30 cellular contexts compared by ENCODE assay signal in genomic region chr4:171834640-171835039, GRCh38. TPM values are rescaled to one million over a fixed set of nuclear protein-coding genes. Genes with fewer than 3 reads are reported as not detected.
"Had no signal": no experiment of that assay in that cellular context is flagged by ENCODE, and none has a peak within 500 bp of the region (broad histone marks: within the 10 kb centered on the region; RNA-seq: fewer than 3 reads in every experiment).

No MANE protein-coding gene starts in this region.

- H3K27me3 Mint-ChIP-seq: activated CD4-positive, alpha-beta memory T cell treated with anti-CD3 and anti-CD28 coated beads for 36 hours; activated CD4-positive, alpha-beta T cell treated with anti-CD3 and anti-CD28 coated beads, Interleukin-2, amount 10 ng/mL, durations not matched to agents 7 days and 5 days; activated naive CD8-positive, alpha-beta T cell treated with anti-CD3 and anti-CD28 coated beads, Interleukin-2, amount 10 ng/mL, durations not matched to agents 7 days and 5 days; T-cell had no signal

- H3K36me3 Mint-ChIP-seq: activated CD4-positive, alpha-beta memory T cell treated with anti-CD3 and anti-CD28 coated beads for 36 hours; activated naive CD8-positive, alpha-beta T cell treated with anti-CD3 and anti-CD28 coated beads, Interleukin-2, amount 10 ng/mL, durations not matched to agents 7 days and 5 days; T-cell had no signal

- H3K36me3 ChIP-seq: adrenal gland, breast epithelium had no signal

- H3K27ac Mint-ChIP-seq: activated CD4-positive, alpha-beta memory T cell treated with anti-CD3 and anti-CD28 coated beads for 36 hours; activated CD4-positive, alpha-beta T cell treated with anti-CD3 and anti-CD28 coated beads, Interleukin-2, amount 10 ng/mL, durations not matched to agents 7 days and 5 days; activated naive CD8-positive, alpha-beta T cell treated with anti-CD3 and anti-CD28 coated beads, Interleukin-2, amount 10 ng/mL, durations not matched to agents 7 days and 5 days; activated T-cell treated with anti-CD3 and anti-CD28 coated beads, Interleukin-2, amount 50 U/mL, for 72 hours; activated T-helper 2 cell treated with anti-CD3 and anti-CD28 coated beads, Interferon-gamma antibody, Interleukin-2, Interleukin-4, amounts not matched to agents 10 μg/mL and 5 μg/mL and 100 μg/mL, durations not matched to agents 14 hours and 24 hours and 36 hours; T-cell had no signal

- H3K27me3 ChIP-seq: adrenal gland, breast epithelium had no signal

- H3K4me3 Mint-ChIP-seq: activated CD4-positive, alpha-beta memory T cell treated with anti-CD3 and anti-CD28 coated beads for 36 hours; activated CD4-positive, alpha-beta T cell treated with anti-CD3 and anti-CD28 coated beads, Interleukin-2, amount 10 ng/mL, durations not matched to agents 7 days and 5 days; activated naive CD8-positive, alpha-beta T cell treated with anti-CD3 and anti-CD28 coated beads, Interleukin-2, amount 10 ng/mL, durations not matched to agents 7 days and 5 days; activated T-cell treated with anti-CD3 and anti-CD28 coated beads, Interleukin-2, amount 50 U/mL, for 72 hours; T-cell had no signal

- H3K4me1 Mint-ChIP-seq: activated CD4-positive, alpha-beta T cell treated with anti-CD3 and anti-CD28 coated beads, Interleukin-2, amount 10 ng/mL, durations not matched to agents 7 days and 5 days; activated naive CD8-positive, alpha-beta T cell treated with anti-CD3 and anti-CD28 coated beads, Interleukin-2, amount 10 ng/mL, durations not matched to agents 7 days and 5 days; T-cell had no signal

- H3K4me3 ChIP-seq: adrenal gland, breast epithelium, PC-9, SK-N-MC had no signal

- H3K9me3 ChIP-seq: adrenal gland, breast epithelium had no signal

- H3K9me3 Mint-ChIP-seq: activated CD4-positive, alpha-beta T cell treated with anti-CD3 and anti-CD28 coated beads, Interleukin-2, amount 10 ng/mL, durations not matched to agents 7 days and 5 days; activated naive CD8-positive, alpha-beta T cell treated with anti-CD3 and anti-CD28 coated beads, Interleukin-2, amount 10 ng/mL, durations not matched to agents 7 days and 5 days; activated T-helper 2 cell treated with anti-CD3 and anti-CD28 coated beads, Interferon-gamma antibody, Interleukin-2, Interleukin-4, amounts not matched to agents 10 μg/mL and 5 μg/mL and 100 μg/mL, durations not matched to agents 14 hours and 24 hours and 36 hours had no signal

- DNase-seq: activated CD4-positive, alpha-beta memory T cell treated with anti-CD3 and anti-CD28 coated beads for 36 hours; activated CD4-positive, alpha-beta T cell treated with anti-CD3 and anti-CD28 coated beads, Interleukin-2, amount 10 ng/mL, durations not matched to agents 7 days and 5 days; activated CD4-positive, CD25-positive, alpha-beta regulatory T cell; activated CD8-positive, alpha-beta memory T cell treated with anti-CD3 and anti-CD28 coated beads, Interleukin-2, amount 50 U/mL, for 4 hours; activated gamma-delta T cell treated with Interleukin-2 at 50 U/mL for 16 hours; activated naive CD4-positive, alpha-beta T cell treated with anti-CD3 and anti-CD28 coated beads, Interleukin-2, amount 50 U/mL, for 16 hours; activated naive CD8-positive, alpha-beta T cell treated with anti-CD3 and anti-CD28 coated beads, Interleukin-2, amount 10 ng/mL, durations not matched to agents 7 days and 5 days; activated T-cell treated with anti-CD3 and anti-CD28 coated beads, Interleukin-2, amount 50 U/mL, for 72 hours; adrenal gland; aorta; caudate nucleus; Kasumi-1; NCI-H1092 treated with DMSO at 0.1 percent for 48 hours; NCI-H1417 treated with DMSO at 0.1 percent for 48 hours; NCI-H1694; NCI-H2029; NCI-H345; NCI-H510A; NCI-H526 treated with DMSO at 0.1 percent for 48 hours; NCI-H82; NK-92 treated with Interleukin-12 subunit alpha and Interleukin-12 subunit beta, amount 100 ng/mL, for 24 hours; PC-9; SIG-M5; T-cell had no signal

- ATAC-seq: activated T-cell treated with anti-CD3 and anti-CD28 coated beads, Interleukin-2, amount 50 U/mL, for 72 hours; T-cell had no signal

- H3K4me1 ChIP-seq: adrenal gland, breast epithelium had no signal

RNA-seq across cellular contexts. Expression of gene GALNTL6, which starts 21.4 kb away (rescaled TPM):
- total RNA-seq: activated CD4-positive, alpha-beta memory T cell treated with anti-CD3 and anti-CD28 coated beads for 36 hours; activated CD4-positive, alpha-beta T cell treated with anti-CD3 and anti-CD28 coated beads, Interleukin-2, amount 10 ng/mL, durations not matched to agents 7 days and 5 days; activated CD8-positive, alpha-beta memory T cell treated with anti-CD3 and anti-CD28 coated beads for 36 hours; activated naive CD8-positive, alpha-beta T cell treated with anti-CD3 and anti-CD28 coated beads, Interleukin-2, amount 10 ng/mL, durations not matched to agents 7 days and 5 days; activated T-cell treated with anti-CD3 and anti-CD28 coated beads, Interleukin-2, amount 50 U/mL, for 72 hours; activated T-helper 2 cell treated with anti-CD3 and anti-CD28 coated beads, Interferon-gamma antibody, Interleukin-2, Interleukin-4, amounts not matched to agents 10 μg/mL and 5 μg/mL and 100 μg/mL, durations not matched to agents 14 hours and 24 hours and 36 hours; MCF 10A; PC-9; T-cell; T-helper 2 cell treated with Interferon-gamma antibody and Interleukin-4, amounts not matched to agents 100 ng/mL and 5 ng/mL, for 36 hours had no signal
